In genomic region chr9:89410709-89411111, GRCh38 we compare ENCODE assay signal across 8 cellular contexts.
DNase-seq lines count a peak whose midpoint lies in the region; ATAC-seq, FAIRE-seq and TF ChIP-seq lines count a peak whose summit lies in the region.

No MANE protein-coding gene starts in this region.

- intact Hi-C loops in GM12878 (cut with micrococcal nuclease; ENCODE audit: unreplicated experiment): loop anchor here (1.0 kb wide), 1 partner anchor 139 kb away; no protein-coding TSS in a partner anchor

- peaks cover 15 to 23% of the 10 kb centered on the region in 2 experiments for H3K36me3 ChIP-seq in GM12878 (ENCODE audit: control insufficient read depth in 2 of 2, insufficient read depth in 2 of 2, low read length in 1 of 2)

- H3K4me3 ChIP-seq in AG09309 (ENCODE audit: control insufficient read depth, low read depth, low read length): no peak overlapping the region
- H3K4me3 ChIP-seq in GM12878: peak overlapping the region; percentile 48

- SMC1A ChIA-PET in GM12878 (lab: Charles Lee; ENCODE audit: uncharacterized antibody, unreplicated experiment): interaction anchor here (0.7 to 1.9 kb wide), 13 partner anchors 8 to 187 kb away, joined by 3 to 29 read pairs (median 5); no protein-coding TSS in a partner anchor

- RAD21 ChIA-PET in GM12878 (lab: Charles Lee; ENCODE audit: unreplicated experiment): interaction anchor here (0.7 to 6.2 kb wide), 11 partner anchors 8 to 138 kb away, joined by 3 to 58 read pairs (median 4); no protein-coding TSS in a partner anchor

- peak; percentile 80 for FAIRE-seq in GM12878 (lab: Jason Lieb, UNC)

- no peak for TF ChIP-seq POLR2A in GM12878 (IDR thresholded peaks at IDR 0.05; ENCODE audit: low read depth, low read length)

- CTCF ChIA-PET in GM12878 (lab: Yijun Ruan, JAX): interaction anchor here (0.7 to 3.2 kb wide), 19 partner anchors 9 to 187 kb away, joined by 3 to 32 read pairs (median 4); no protein-coding TSS in a partner anchor

- POLR2A ChIA-PET in GM12878 (lab: Charles Lee): interaction anchor here (0.9 to 1.6 kb wide), 4 partner anchors 9 to 71 kb away, joined by 4 to 7 read pairs (median 5); no protein-coding TSS in a partner anchor

- H3K27ac Mint-ChIP-seq in stimulated activated effector memory CD8-positive, alpha-beta T cell treated with anti-CD3 and anti-CD28 coated beads, Interleukin-12 subunit alpha, Interleukin-12 subunit beta, amount 100 ng/mL, for 72 hours: peak overlapping the region; percentile 95

- peak overlapping the region; percentile 33 for H3K9ac ChIP-seq in GM12878 (ENCODE audit: control insufficient read depth, insufficient read depth, low read length)

- H3K9me3 ChIP-seq in GM12878 (replicated peaks; ENCODE audit: control insufficient read depth, insufficient read depth, low read length): peaks cover 3% of the 10 kb centered on the region; the same call in 2 of the 3 replicates

- H2AFZ ChIP-seq in GM12878 (ENCODE audit: control insufficient read depth, low read depth, low read length): no peak overlapping the region

- H3K4me3 Mint-ChIP-seq in stimulated activated effector memory CD8-positive, alpha-beta T cell treated with anti-CD3 and anti-CD28 coated beads, Interleukin-12 subunit alpha, Interleukin-12 subunit beta, amount 100 ng/mL, for 72 hours: peak overlapping the region; percentile 63

- H3K27ac ChIP-seq in GM12878 (ENCODE audit: control insufficient read depth, insufficient read depth): peak overlapping the region; percentile 66

- peak; percentile 14 for TF ChIP-seq CTCF in AG09309 (IDR thresholded peaks at IDR 0.05; ENCODE audit: control insufficient read depth, insufficient read depth, low read depth, low read length, missing control alignments)
- peak; percentile 34 to 63 (median 50); a peak in 5 of 6 replicates for TF ChIP-seq CTCF in GM12878 (IDR thresholded peaks at IDR 0.05 in 2 of 3, conservative IDR thresholded peaks at IDR 0.05 in 1 of 3; ENCODE audit: control insufficient read depth in 2 of 3, extremely low read depth in 1 of 3, insufficient read depth in 1 of 3, low read depth in 3 of 3, low read length in 3 of 3)

- H4K20me1 ChIP-seq in GM12878 (ENCODE audit: control insufficient read depth, insufficient read depth): no peaks in the 10 kb centered on the region

- H3K4me2 ChIP-seq in GM12878 (ENCODE audit: control insufficient read depth, insufficient read depth): peak overlapping the region; percentile 77

- no TSS peak for BruUV-seq in GM12878 (replicated peaks; lab: Mats Ljungman, UMichigan)

- 9% methylated on average over 6 of the region's 6 CpGs for WGBS in GM12878 (ENCODE audit: insufficient coverage, insufficient replicate concordance, low lambda C conversion rate, missing lambda C conversion rate)

- H3K36me3 Mint-ChIP-seq in stimulated activated effector memory CD8-positive, alpha-beta T cell treated with anti-CD3 and anti-CD28 coated beads, Interleukin-12 subunit alpha, Interleukin-12 subunit beta, amount 100 ng/mL, for 72 hours: peaks cover 100% of the 10 kb centered on the region

- DNase-seq in AG09309 (ENCODE audit: low read depth) (no peak), GM12878 (ENCODE audit: low read depth, low spot score) (peak; percentile 75), NCI-H2081 (lab: John Stamatoyannopoulos, UW) (no peak), globus pallidus (ENCODE audit: low spot score) (no peak), GF-D8 (lab: John Stamatoyannopoulos, UW) (no peak)
- peak in 1 of 2 donors; percentile 76 for DNase-seq in stimulated activated effector memory CD8-positive, alpha-beta T cell treated with anti-CD3 and anti-CD28 coated beads, Interleukin-12 subunit alpha, Interleukin-12 subunit beta, amount 100 ng/mL, for 72 hours (ENCODE audit: low spot score in 2 of 2)

- H3K9me3 Mint-ChIP-seq in stimulated activated effector memory CD8-positive, alpha-beta T cell treated with anti-CD3 and anti-CD28 coated beads, Interleukin-12 subunit alpha, Interleukin-12 subunit beta, amount 100 ng/mL, for 72 hours: peaks cover 6% of the 10 kb centered on the region

- peaks cover 96% of the 10 kb centered on the region for H3K4me1 Mint-ChIP-seq in stimulated activated effector memory CD8-positive, alpha-beta T cell treated with anti-CD3 and anti-CD28 coated beads, Interleukin-12 subunit alpha, Interleukin-12 subunit beta, amount 100 ng/mL, for 72 hours

- peaks cover 94% of the 10 kb centered on the region for H3K79me2 ChIP-seq in GM12878 (ENCODE audit: control insufficient read depth, insufficient read depth, low read length)

- TF ChIP-seq EP300 in Ishikawa (IDR thresholded peaks at IDR 0.05; ENCODE audit: borderline replicate concordance) (no peak), GM12878 (IDR thresholded peaks at IDR 0.05; ENCODE audit: borderline replicate concordance in 1 of 2, control insufficient read depth in 1 of 2, low read depth in 2 of 2, low read length in 2 of 2) (no peak)

- H3K27me3 ChIP-seq in GM12878 (replicated peaks in 1 of 2; ENCODE audit: control insufficient read depth in 2 of 2, insufficient read depth in 2 of 2, low read length in 1 of 2): no peaks in the 10 kb centered on the region

- peaks cover 66% of the 10 kb centered on the region for H3K4me1 ChIP-seq in GM12878 (ENCODE audit: control insufficient read depth, insufficient read depth, low read length)

- TF ChIP-seq RAD21 in Ishikawa (IDR thresholded peaks at IDR 0.05; ENCODE audit: low read depth): peak; percentile 38
- peak; percentile 79 for TF ChIP-seq RAD21 in GM12878 (IDR thresholded peaks at IDR 0.05; ENCODE audit: insufficient read depth, low read depth, low read length)

- peak; percentile 52 for ATAC-seq in GM19463 (IDR thresholded peaks at IDR 0.05; ENCODE audit: unreplicated experiment)
- ATAC-seq in GM12878: peak; percentile 72
- ATAC-seq in stimulated activated effector memory CD8-positive, alpha-beta T cell treated with anti-CD3 and anti-CD28 coated beads, Interleukin-12 subunit alpha, Interleukin-12 subunit beta, amount 100 ng/mL, for 72 hours: peak; percentile 88

- in situ Hi-C loops in GM12878 (cut with MboI): no loop called here

TF ChIP-seq in Ishikawa, 13 proteins besides CTCF, POLR2A, EP300 and RAD21:
- TF ChIP-seq REST (IDR thresholded peaks at IDR 0.05; ENCODE audit: low read depth) (no peak), YY1 (IDR thresholded peaks at IDR 0.05; ENCODE audit: low read depth) (no peak), NFIC (IDR thresholded peaks at IDR 0.05) (no peak), CREB1 (IDR thresholded peaks at IDR 0.05; ENCODE audit: low read depth) (no peak)

TF ChIP-seq in GM12878, 131 proteins besides CTCF, POLR2A, EP300 and RAD21 (continues in another document):
- no peak for TF ChIP-seq FOXK2 (IDR thresholded peaks at IDR 0.05)
- TF ChIP-seq FOXM1 (IDR thresholded peaks at IDR 0.05; ENCODE audit: low read depth, low read length): no peak
- TF ChIP-seq EGR1 (IDR thresholded peaks at IDR 0.05; ENCODE audit: borderline replicate concordance in 1 of 2, low read depth in 2 of 2, low read length in 2 of 2): peak in 1 of 2 experiments; percentile 62; a peak in 1 of 3 replicates
- no peak for TF ChIP-seq NFYA (IDR thresholded peaks at IDR 0.05; ENCODE audit: borderline replicate concordance, low read depth, low read length)
- no peak for TF ChIP-seq BHLHE40 (IDR thresholded peaks at IDR 0.05; ENCODE audit: borderline replicate concordance in 1 of 2, low read depth in 2 of 2, low read length in 1 of 2)
- peak; percentile 82 for TF ChIP-seq ATF7 (IDR thresholded peaks at IDR 0.05; ENCODE audit: low read depth)
- no peak for TF ChIP-seq CUX1 (IDR thresholded peaks at IDR 0.05; ENCODE audit: insufficient replicate concordance, low read depth, low read length)
- TF ChIP-seq ESRRA (IDR thresholded peaks at IDR 0.05; ENCODE audit: low read length): no peak
- 0 out of 2 replicates have a peak, but pooled peaks have one; percentile 23 for TF ChIP-seq MEF2A (IDR thresholded peaks at IDR 0.05; ENCODE audit: insufficient read depth, low read depth, low read length)
- TF ChIP-seq CREB1 (IDR thresholded peaks at IDR 0.05; ENCODE audit: low read depth): peak; percentile 40; the same call in 1 of the 2 replicates
